ENCODE assay signal across 10 cellular contexts in the genomic region with DNA sequence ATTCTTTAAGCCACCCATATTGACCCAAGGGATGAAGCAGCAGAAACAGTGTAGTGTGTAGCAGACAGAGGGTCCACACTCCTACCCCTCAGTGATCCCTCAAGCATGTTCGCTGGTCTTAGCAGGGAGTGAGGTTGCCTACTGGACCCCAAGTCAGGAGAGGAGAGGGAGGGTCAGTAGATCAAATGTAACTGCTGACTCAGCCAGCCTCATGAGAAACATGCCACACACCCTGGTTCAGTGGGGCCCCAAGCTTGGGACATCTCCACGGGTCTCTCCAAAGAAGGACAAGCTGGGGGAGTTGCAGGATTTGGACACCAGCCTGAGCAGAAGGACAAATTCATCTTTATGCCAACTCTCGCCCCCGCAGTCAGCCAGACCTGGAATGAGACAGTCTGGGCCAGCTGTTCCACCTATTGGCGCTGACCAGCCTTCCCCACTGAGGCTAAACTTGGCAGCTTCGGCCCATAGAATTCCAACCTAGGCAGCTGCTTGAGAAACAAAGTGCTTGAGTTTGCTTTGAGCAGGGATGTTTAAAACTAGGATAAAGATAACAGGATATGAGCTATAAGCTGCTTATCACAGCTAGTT.
DNase-seq lines count a peak whose midpoint lies in the region; ATAC-seq and TF ChIP-seq lines count a peak whose summit lies in the region.
"Had no signal": no experiment of that assay in that cellular context is flagged by ENCODE, and none has a peak within 500 bp of the region (broad histone marks: within the 10 kb centered on the region; RNA-seq: fewer than 3 reads in every experiment).

No MANE protein-coding gene starts in this region.

- H2BK15ac ChIP-seq in IMR-90 (ENCODE audit: low read depth, low read length), result peak overlapping the region; percentile 91; the same call in 2 of the 3 replicates

- no peaks in the 10 kb centered on the region for H3K4me1 Mint-ChIP-seq in activated CD8-positive, alpha-beta memory T cell treated with anti-CD3 and anti-CD28 coated beads, Interleukin-2, amount 10 ng/mL, durations not matched to agents 7 days and 5 days

- peak overlapping the region; percentile 99 for H3K14ac ChIP-seq in IMR-90 (replicated peaks; ENCODE audit: low read depth, low read length)

- TF ChIP-seq CTCF in IMR-90 (conservative IDR thresholded peaks at IDR 0.05; ENCODE audit: low read depth, low read length), result no peak
- TF ChIP-seq CTCF in coronary artery (IDR thresholded peaks at IDR 0.05), result no peak
- TF ChIP-seq CTCF in smooth muscle cell (IDR thresholded peaks at IDR 0.05; ENCODE audit: borderline replicate concordance, insufficient read depth, poor library complexity, severe bottlenecking), result no peak

- peaks cover 6 to 50% of the 10 kb centered on the region in 2 experiments; a peak in 3 of 4 replicates for H3K79me1 ChIP-seq in IMR-90 (ENCODE audit: low read depth in 1 of 2, low read length in 2 of 2)

- no peaks in the 10 kb centered on the region for H3K36me3 Mint-ChIP-seq in activated CD8-positive, alpha-beta memory T cell treated with anti-CD3 and anti-CD28 coated beads, Interleukin-2, amount 10 ng/mL, durations not matched to agents 7 days and 5 days

- H4K8ac ChIP-seq in IMR-90 (ENCODE audit: low read depth in 2 of 2, low read length in 2 of 2), result peak overlapping the region; percentile 29 to 90; a peak in 2 of 4 replicates

- H3K27me3 ChIP-seq in IMR-90 (ENCODE audit: control insufficient read depth, insufficient read depth, low read length), result no peaks in the 10 kb centered on the region
- no peaks in the 10 kb centered on the region for H3K27me3 ChIP-seq in smooth muscle cell (ENCODE audit: low read depth)

- H2AFZ ChIP-seq in IMR-90 (replicated peaks; ENCODE audit: low read length, poor library complexity), result peak overlapping the region; percentile 11
- no peak overlapping the region for H2AFZ ChIP-seq in smooth muscle cell (ENCODE audit: low read depth)

- TF ChIP-seq RAD21 in IMR-90 (IDR thresholded peaks at IDR 0.05; ENCODE audit: low read length), result no peak

- peaks cover 42% of the 10 kb centered on the region for H3K4me1 ChIP-seq in IMR-90 (ENCODE audit: control insufficient read depth, insufficient read depth, low read length)
- H3K4me1 ChIP-seq in smooth muscle cell (ENCODE audit: low read depth), result peaks cover 46% of the 10 kb centered on the region

- dilution Hi-C loops in IMR-90 (cut with HindIII; ENCODE audit: low sequenced_read_pairs, unreplicated experiment), result no loop called here

- peaks cover 35% of the 10 kb centered on the region for H3F3A ChIP-seq in smooth muscle cell (ENCODE audit: low read depth)

- TF ChIP-seq POLR2A in IMR-90 (IDR thresholded peaks at IDR 0.05; ENCODE audit: low read depth, low read length), result no peak

- peak overlapping the region; percentile 84; the same call in 1 of the 2 replicates for H2BK20ac ChIP-seq in IMR-90 (ENCODE audit: low read depth, low read length)

- no peaks in the 10 kb centered on the region for H3K9me3 Mint-ChIP-seq in activated CD8-positive, alpha-beta memory T cell treated with anti-CD3 and anti-CD28 coated beads, Interleukin-2, amount 10 ng/mL, durations not matched to agents 7 days and 5 days (ENCODE audit: low read depth)

- in situ Hi-C loops in IMR-90 (cut with MboI; ENCODE audit: low sequenced_read_pairs), result no loop called here

- peak overlapping the region; percentile 44 for H3K4me2 ChIP-seq in IMR-90 (ENCODE audit: low read depth, low read length)
- peak overlapping the region; percentile 32 for H3K4me2 ChIP-seq in smooth muscle cell

- peak overlapping the region; percentile 64 for H3K23ac ChIP-seq in IMR-90 (ENCODE audit: low read depth, low read length)

- CTCF ChIA-PET in IMR-90 (lab: Yijun Ruan, JAX), result no interaction called here
- CTCF ChIA-PET in activated CD8-positive, alpha-beta memory T cell treated with anti-CD3 and anti-CD28 coated beads, Interleukin-2, amount 10 ng/mL, durations not matched to agents 7 days and 5 days (lab: Charles Lee), result no interaction called here

- H4K20me1 ChIP-seq in IMR-90 (ENCODE audit: insufficient read depth, low read length), result peaks cover 13% of the 10 kb centered on the region; the same call in 1 of the 2 replicates
- no peaks in the 10 kb centered on the region for H4K20me1 ChIP-seq in smooth muscle cell (ENCODE audit: low read depth)

- no peaks in the 10 kb centered on the region for H3K79me2 ChIP-seq in smooth muscle cell (ENCODE audit: low read depth)

- H3K4me3 Mint-ChIP-seq in activated CD8-positive, alpha-beta memory T cell treated with anti-CD3 and anti-CD28 coated beads, Interleukin-2, amount 10 ng/mL, durations not matched to agents 7 days and 5 days, result no peak overlapping the region

- H3K4me3 ChIP-seq in IMR-90 (ENCODE audit: insufficient read depth, low read depth, low read length) (no peak overlapping the region), coronary artery (no peak overlapping the region), smooth muscle cell (no peak overlapping the region)

- no peak overlapping the region for H2AK9ac ChIP-seq in IMR-90 (replicated peaks; ENCODE audit: low read depth, low read length, poor library complexity)

- peak overlapping the region; percentile 83 for H4K91ac ChIP-seq in IMR-90 (ENCODE audit: insufficient read depth, low read depth, low read length)

- peak overlapping the region; percentile 92 for H2BK120ac ChIP-seq in IMR-90 (ENCODE audit: low read depth, low read length)

- intact Hi-C loops in IMR-90 (cut with micrococcal nuclease), result loop anchor here (1.0 to 10.0 kb wide), 2 partner anchors 50 to 64 kb away; no protein-coding TSS in a partner anchor

- peak overlapping the region; percentile 78 for H4K5ac ChIP-seq in IMR-90 (ENCODE audit: low read depth, low read length)

- POLR2A ChIA-PET in IMR-90 (lab: Charles Lee; ENCODE audit: unreplicated experiment), result interaction anchor here (0.7 to 1.7 kb wide), 3 partner anchors 10 to 97 kb away, joined by 3 to 11 read pairs (median 3); no protein-coding TSS in a partner anchor

- no peaks in the 10 kb centered on the region for H3K9me3 ChIP-seq in IMR-90 (ENCODE audit: control insufficient read depth, insufficient read depth, low read length)
- H3K9me3 ChIP-seq in smooth muscle cell (replicated peaks; ENCODE audit: low read depth), result no peaks in the 10 kb centered on the region

- no peak overlapping the region for H3K27ac Mint-ChIP-seq in activated CD8-positive, alpha-beta memory T cell treated with anti-CD3 and anti-CD28 coated beads, Interleukin-2, amount 10 ng/mL, durations not matched to agents 7 days and 5 days

- H3K27me3 Mint-ChIP-seq in activated CD8-positive, alpha-beta memory T cell treated with anti-CD3 and anti-CD28 coated beads, Interleukin-2, amount 10 ng/mL, durations not matched to agents 7 days and 5 days, result peaks cover 34% of the 10 kb centered on the region

- H3K4ac ChIP-seq in IMR-90 (ENCODE audit: low read depth, low read length), result peak overlapping the region; percentile 92

- BruUV-seq in IMR-90 (replicated peaks; lab: Mats Ljungman, UMichigan), result no TSS peak

- H3K18ac ChIP-seq in IMR-90 (ENCODE audit: low read depth, low read length), result peak overlapping the region; percentile 83

- DNase-seq in IMR-90 (peak; percentile 91), coronary artery (ENCODE audit: low spot score) (peak; percentile 80), left lobe of liver (ENCODE audit: low spot score) (peak; percentile 56), smooth muscle cell (lab: John Stamatoyannopoulos, UW; ENCODE audit: unreplicated experiment) (no peak), T-helper 1 cell (no peak), LoVo (ENCODE audit: low spot score) (no peak)
- DNase-seq in activated CD8-positive, alpha-beta memory T cell treated with anti-CD3 and anti-CD28 coated beads, Interleukin-2, amount 10 ng/mL, durations not matched to agents 7 days and 5 days, result no peak
- DNase-seq: activated gamma-delta T cell treated with Interleukin-2 at 50 U/mL for 16 hours, Calu3 had no signal

- peak overlapping the region; percentile 96 for H2AK5ac ChIP-seq in IMR-90 (ENCODE audit: low read depth, low read length)

- peak overlapping the region; percentile 80 for H2BK5ac ChIP-seq in IMR-90 (ENCODE audit: low read depth, low read length, poor library complexity, severe bottlenecking)

- H3K9ac ChIP-seq in IMR-90 (ENCODE audit: low read depth, low read length) (no peak overlapping the region), smooth muscle cell (ENCODE audit: low read depth) (peak overlapping the region; percentile 55)

- H3K27ac ChIP-seq in IMR-90 (ENCODE audit: insufficient read depth, low read length), result peak overlapping the region; percentile 94
- H3K27ac ChIP-seq in coronary artery, result peak overlapping the region; percentile 87 to 96
- peak overlapping the region; percentile 95 for H3K27ac ChIP-seq in smooth muscle cell (ENCODE audit: low read depth)

- ATAC-seq in IMR-90 (ENCODE audit: low read depth), result peak; percentile 68
- ATAC-seq in left lobe of liver, result peak; percentile 23
- ATAC-seq in GM21825 (IDR thresholded peaks at IDR 0.05; ENCODE audit: unreplicated experiment), result no peak
- ATAC-seq in activated CD8-positive, alpha-beta memory T cell treated with anti-CD3 and anti-CD28 coated beads, Interleukin-2, amount 10 ng/mL, durations not matched to agents 7 days and 5 days, result no peak

- WGBS in IMR-90 (ENCODE audit: extremely low coverage in 2 of 2, insufficient read length in 1 of 2), 2 experiments, result 18% methylated on average over 3 of the region's 6 CpGs; no CpG with 5 or more reads in 1 of the 2 experiments
- WGBS in smooth muscle cell (ENCODE audit: low lambda C conversion rate), result 58% methylated on average over 6 of the region's 6 CpGs

- H3K36me3 ChIP-seq in IMR-90 (ENCODE audit: control insufficient read depth, insufficient read depth, low read length), result no peaks in the 10 kb centered on the region
- no peaks in the 10 kb centered on the region for H3K36me3 ChIP-seq in smooth muscle cell (ENCODE audit: low read depth)

- H3K56ac ChIP-seq in IMR-90 (ENCODE audit: extremely low read depth, insufficient read depth, low read length), result peak overlapping the region; percentile 41; the same call in 1 of the 2 replicates

- peaks cover 47% of the 10 kb centered on the region for H3K9me1 ChIP-seq in IMR-90 (ENCODE audit: insufficient read depth, low read length)

TF ChIP-seq in IMR-90, 13 proteins besides CTCF, POLR2A, EP300 and RAD21 (continues in another document):
- TF ChIP-seq CHD1 (IDR thresholded peaks at IDR 0.05; ENCODE audit: low read depth, low read length), result no peak
- no peak for TF ChIP-seq FOS (IDR thresholded peaks at IDR 0.05; ENCODE audit: low read depth, low read length)
- no peak for TF ChIP-seq NFE2L2 (IDR thresholded peaks at IDR 0.05; ENCODE audit: low read depth, low read length)
- no peak for TF ChIP-seq BHLHE40 (IDR thresholded peaks at IDR 0.05; ENCODE audit: low read depth, low read length)
- no peak for TF ChIP-seq MAZ (IDR thresholded peaks at IDR 0.05; ENCODE audit: borderline replicate concordance, low read depth, low read length)
- TF ChIP-seq RCOR1 (IDR thresholded peaks at IDR 0.05; ENCODE audit: insufficient replicate concordance, low read length), result peak; percentile 54
- TF ChIP-seq SMC3 (IDR thresholded peaks at IDR 0.05; ENCODE audit: low read depth, low read length), result no peak
- 0 out of 2 replicates have a peak, but pooled peaks have one; percentile 2 for TF ChIP-seq CEBPB (IDR thresholded peaks at IDR 0.05; ENCODE audit: low read depth, low read length)
- TF ChIP-seq MXI1 (IDR thresholded peaks at IDR 0.05; ENCODE audit: borderline replicate concordance, low read depth, low read length), result no peak

Comparison
In these comparisons a context has a peak if more than half of its experiments do, and no peak if none do; other contexts are left out.
1. ATAC-seq: peak in IMR-90 (single experiment) and left lobe of liver (single experiment); none in GM21825 (single experiment) and activated CD8-positive, alpha-beta memory T cell treated with anti-CD3 and anti-CD28 coated beads, Interleukin-2, amount 10 ng/mL, durations not matched to agents 7 days and 5 days (single experiment).
2. DNase-seq: peak in IMR-90 (single experiment), coronary artery (single experiment) and left lobe of liver (single experiment); none in smooth muscle cell (single experiment), T-helper 1 cell (0 of 5), LoVo (single experiment) and activated CD8-positive, alpha-beta memory T cell treated with anti-CD3 and anti-CD28 coated beads, Interleukin-2, amount 10 ng/mL, durations not matched to agents 7 days and 5 days (single experiment).
3. Peak in every context shown above with its lines, with median percentiles within 50 percentile points of each other: H3K27ac ChIP-seq.